Comparison of ENCODE assay signal across 8 cellular contexts in the genomic region with DNA sequence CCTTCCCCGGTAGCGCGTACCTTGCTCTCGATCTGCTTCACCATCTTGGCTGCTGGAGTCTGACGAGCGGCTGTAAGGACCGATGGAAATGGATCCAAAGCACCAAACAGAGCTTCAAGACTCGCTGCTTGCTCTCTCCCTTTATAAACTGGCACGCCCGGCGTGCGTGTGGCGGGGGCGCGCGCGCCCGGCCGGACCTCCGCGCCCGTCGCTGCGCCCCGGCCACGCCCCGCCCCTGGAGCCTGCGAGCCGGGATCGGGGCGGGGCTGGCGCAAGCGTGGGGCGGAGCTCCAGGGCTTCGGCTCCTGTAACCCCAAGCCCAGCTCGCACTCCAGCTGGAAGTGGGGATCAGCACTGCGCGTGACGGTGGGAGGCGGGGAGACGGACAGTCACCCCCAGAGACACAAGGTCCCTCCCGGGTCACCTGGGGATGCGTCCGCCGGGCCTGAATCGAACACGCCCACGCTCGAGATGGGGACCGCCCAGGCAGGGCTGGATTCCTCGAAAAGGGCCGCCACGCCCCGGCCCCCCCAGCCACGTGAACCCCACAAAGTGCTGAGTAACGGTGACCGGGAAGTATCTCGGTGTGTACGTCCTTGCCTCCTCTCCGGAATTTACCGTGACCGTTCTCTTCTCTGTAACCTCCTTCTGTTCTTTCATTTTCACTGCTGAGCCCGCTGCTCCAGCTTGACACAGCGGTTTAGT. TPM values are rescaled to one million over a fixed set of nuclear protein-coding genes. Genes with fewer than 3 reads are reported as not detected.
DNase-seq lines count a peak whose midpoint lies in the region; TF ChIP-seq lines count a peak whose summit lies in the region.

Gene TXN, minus strand, starts transcription at position 116 of the 705 bp plus-strand sequence. Its CDS starts 72 bp downstream, at position 44.

- peaks cover 21% of the 10 kb centered on the region for H3K4me1 ChIP-seq in MM.1S (ENCODE audit: low read length)
- peaks cover 29% of the 10 kb centered on the region for H3K4me1 ChIP-seq in SJSA1 (replicated peaks)
- peaks cover 46 to 61% of the 10 kb centered on the region in 2 experiments for H3K4me1 ChIP-seq in neutrophil (ENCODE audit: control insufficient read depth in 1 of 2, insufficient read depth in 1 of 2, low read depth in 1 of 2, low read length in 1 of 2)

- H3K9me3 ChIP-seq in MM.1S (replicated peaks; ENCODE audit: insufficient read depth, low read length) (no peaks in the 10 kb centered on the region), SJSA1 (replicated peaks) (no peaks in the 10 kb centered on the region), neutrophil (no peaks in the 10 kb centered on the region)

- H3K4me2 ChIP-seq in MM.1S (ENCODE audit: low read depth, low read length) = peak within 1 kb of the TSS; percentile 93

- DNase-seq in GF-D8 (lab: John Stamatoyannopoulos, UW) (peak; percentile 89), HCEC 1CT (peak; percentile 94), MM.1S (peak; percentile 95), SJSA1 (ENCODE audit: low read depth in 1 of 2, low spot score in 2 of 2) (peak; percentile 77 to 86), foreskin melanocyte (peak; percentile 80), substantia nigra (lab: John Stamatoyannopoulos, UW) (peak; percentile 27 to 92 (median 79))
- peak; percentile 29 to 74 (median 68) for DNase-seq in activated naive CD4-positive, alpha-beta T cell (lab: John Stamatoyannopoulos, UW)

- no peaks in the 10 kb centered on the region for H3K9me2 ChIP-seq in MM.1S (replicated peaks; ENCODE audit: insufficient read depth, low read length)

- peak within 1 kb of the TSS; percentile 91 for H3K9ac ChIP-seq in MM.1S (ENCODE audit: low read length)

- TF ChIP-seq CTCF in MM.1S (IDR thresholded peaks at IDR 0.05; ENCODE audit: low read length) (no peak), neutrophil (IDR thresholded peaks at IDR 0.05) (no peak)

- H3K27ac ChIP-seq in MM.1S (ENCODE audit: low read length) = peak within 1 kb of the TSS; percentile 89
- peak within 1 kb of the TSS; percentile 89 for H3K27ac ChIP-seq in SJSA1
- peak within 1 kb of the TSS; percentile 95 for H3K27ac ChIP-seq in neutrophil
- peak within 1 kb of the TSS; percentile 63 for H3K27ac ChIP-seq in substantia nigra (ENCODE audit: low read depth, low read length, poor library complexity, severe bottlenecking)

- H3K4me3 ChIP-seq in MM.1S (ENCODE audit: low read length) (peak within 1 kb of the TSS; percentile 94), SJSA1 (peak within 1 kb of the TSS; percentile 86), neutrophil (ENCODE audit: low read depth in 1 of 2, low read length in 1 of 2) (peak within 1 kb of the TSS; percentile 94)

- H3F3A ChIP-seq in MM.1S (ENCODE audit: insufficient read depth, low read length) = peaks cover 25% of the 10 kb centered on the region

- H3K79me2 ChIP-seq in MM.1S (ENCODE audit: low read length) = peaks cover 55% of the 10 kb centered on the region

- H2AFZ ChIP-seq in MM.1S (ENCODE audit: low read length) = peak within 1 kb of the TSS; percentile 76

- H4K20me1 ChIP-seq in MM.1S (ENCODE audit: insufficient read depth, low read length) = peaks cover 32% of the 10 kb centered on the region

- H3K36me3 ChIP-seq in MM.1S (replicated peaks; ENCODE audit: insufficient read depth, low read length) (no peaks in the 10 kb centered on the region), SJSA1 (peaks cover 14% of the 10 kb centered on the region), neutrophil (no peaks in the 10 kb centered on the region)

- H3K27me3 ChIP-seq in MM.1S (replicated peaks; ENCODE audit: insufficient read depth, low read length) (no peaks in the 10 kb centered on the region), SJSA1 (replicated peaks) (no peaks in the 10 kb centered on the region), neutrophil (no peaks in the 10 kb centered on the region)

RNA-seq across cellular contexts. Expression of gene TXN, which starts in this region (rescaled TPM):
- 246 and 303 TPM in 2 replicates for total RNA-seq in SJSA1 (2014; rRNA removed; shearing (Covaris generic))

Comparison
In these comparisons a context has a peak if more than half of its experiments do, and no peak if none do; other contexts are left out.
1. Peak in every context shown above with its lines: DNase-seq, H3K4me3 ChIP-seq and H3K27ac ChIP-seq.